ENCODE assay signal across 8 cellular contexts in the genomic region with DNA sequence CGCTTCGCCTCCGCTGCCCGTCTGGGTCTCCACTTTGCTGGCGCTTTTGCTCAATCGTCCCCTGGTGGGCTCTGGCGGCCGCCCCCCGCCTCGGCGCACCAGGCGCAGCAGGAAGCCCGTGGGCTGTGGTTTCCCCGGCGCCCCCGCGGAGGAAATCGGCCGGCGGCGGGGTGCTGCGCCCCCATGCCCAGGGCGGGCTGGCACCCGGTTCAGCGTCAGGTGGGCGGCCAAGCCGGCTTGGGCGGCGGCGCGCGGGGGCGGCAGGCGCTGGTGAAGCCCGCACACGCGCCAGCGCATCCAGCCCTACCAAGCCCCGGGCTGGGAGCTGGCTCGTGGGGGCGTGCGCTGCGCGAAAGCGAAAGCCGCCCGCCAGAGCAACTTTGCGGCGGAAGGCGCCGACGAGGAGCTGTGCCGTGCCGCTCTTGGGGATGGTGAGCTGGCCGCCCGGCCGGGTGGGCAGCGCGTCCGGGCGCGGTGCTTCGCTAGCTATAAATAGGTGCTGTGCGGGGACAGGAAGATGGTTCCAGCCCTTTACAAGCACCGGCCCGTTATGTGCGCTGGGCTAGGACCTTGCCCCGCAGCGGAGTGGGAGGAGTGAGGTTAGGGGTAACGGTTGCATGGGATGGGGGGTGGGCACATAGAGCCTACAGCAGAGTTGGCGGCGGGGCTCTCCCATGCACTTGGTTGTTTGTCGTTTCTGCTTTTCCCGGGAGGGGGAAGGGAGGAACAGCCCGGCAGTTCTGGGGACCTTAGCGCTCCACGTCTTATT. TPM values are rescaled to one million over a fixed set of nuclear protein-coding genes. Genes with fewer than 3 reads are reported as not detected.
DNase-seq lines count a peak whose midpoint lies in the region; ATAC-seq, FAIRE-seq and TF ChIP-seq lines count a peak whose summit lies in the region.

No MANE protein-coding gene starts in this region.

- peaks cover 11% of the 10 kb centered on the region for H3K36me3 ChIP-seq in CD4-positive, alpha-beta memory T cell (ENCODE audit: insufficient read depth, low read length)
- no peaks in the 10 kb centered on the region for H3K36me3 ChIP-seq in MM.1S (replicated peaks; ENCODE audit: insufficient read depth, low read length)
- H3K36me3 ChIP-seq in H1 (ENCODE audit: control insufficient read depth in 2 of 4, insufficient read depth in 4 of 4, low read length in 3 of 4): no peaks in the 10 kb centered on the region
- no peaks in the 10 kb centered on the region for H3K36me3 ChIP-seq in muscle layer of duodenum (ENCODE audit: control insufficient read depth in 1 of 2, insufficient read depth in 2 of 2, low read length in 2 of 2)

- peaks cover 10% of the 10 kb centered on the region for H3K23me2 ChIP-seq in H1 (ENCODE audit: low read depth, low read length)

- peaks cover 67% of the 10 kb centered on the region for H3K4me1 ChIP-seq in CD4-positive, alpha-beta memory T cell (ENCODE audit: insufficient read depth, low read length)
- H3K4me1 ChIP-seq in MM.1S (ENCODE audit: low read length) (peaks cover 35% of the 10 kb centered on the region), H1 (replicated peaks in 1 of 4; ENCODE audit: control insufficient read depth in 3 of 4, insufficient read depth in 4 of 4, low read length in 3 of 4) (peaks cover 0 to 22% (median 11%) of the 10 kb centered on the region in 4 experiments; a peak in 6 of 7 replicates), muscle layer of duodenum (ENCODE audit: control insufficient read depth in 1 of 2, insufficient read depth in 2 of 2, low read length in 2 of 2) (peaks cover 4 to 56% of the 10 kb centered on the region in 2 donors)

- H3K14ac ChIP-seq in H1 (ENCODE audit: insufficient read length): no peak overlapping the region

- no peaks in the 10 kb centered on the region for H3K27me3 ChIP-seq in CD4-positive, alpha-beta memory T cell (ENCODE audit: insufficient read depth, low read length)
- H3K27me3 ChIP-seq in MM.1S (replicated peaks; ENCODE audit: insufficient read depth, low read length): no peaks in the 10 kb centered on the region
- H3K27me3 ChIP-seq in H1 (replicated peaks in 1 of 4; ENCODE audit: control insufficient read depth in 3 of 4, extremely low read depth in 1 of 4, insufficient read depth in 3 of 4, low read length in 3 of 4): peaks cover 0 to 6% (median 1%) of the 10 kb centered on the region in 4 experiments; a peak in 3 of 7 replicates
- H3K27me3 ChIP-seq in muscle layer of duodenum (ENCODE audit: low read depth, low read length): no peaks in the 10 kb centered on the region

- peak overlapping the region; percentile 92 to 96 for H3K4me3 ChIP-seq in CD4-positive, alpha-beta memory T cell (ENCODE audit: low read length in 2 of 2)
- H3K4me3 ChIP-seq in MM.1S (ENCODE audit: low read length) (peak overlapping the region; percentile 96), H1 (ENCODE audit: extremely low read depth in 1 of 4, insufficient read depth in 2 of 4, low read depth in 3 of 4, low read length in 4 of 4) (peak overlapping the region; percentile 23 to 62 (median 52)), muscle layer of duodenum (ENCODE audit: low read depth in 1 of 2, low read length in 2 of 2) (peak overlapping the region; percentile 76 to 81)

- H3K18ac ChIP-seq in H1 (ENCODE audit: extremely low read depth, low read length): no peak overlapping the region

- H3K9me2 ChIP-seq in MM.1S (replicated peaks; ENCODE audit: insufficient read depth, low read length): no peaks in the 10 kb centered on the region

- TF ChIP-seq EP300 in H1 (IDR thresholded peaks at IDR 0.05; ENCODE audit: borderline replicate concordance in 1 of 2, low read depth in 2 of 2, low read length in 2 of 2): no peak

- intact Hi-C loops in CD4-positive, alpha-beta memory T cell (cut with micrococcal nuclease): loop anchor here (2.0 to 10.0 kb wide), 5 partner anchors 16 to 242 kb away; no protein-coding TSS in a partner anchor

- H3K9me3 ChIP-seq in CD4-positive, alpha-beta memory T cell (ENCODE audit: control insufficient read depth in 1 of 2, low read length in 2 of 2): no peaks in the 10 kb centered on the region
- H3K9me3 ChIP-seq in MM.1S (replicated peaks; ENCODE audit: insufficient read depth, low read length) (no peaks in the 10 kb centered on the region), H1 (ENCODE audit: insufficient read depth in 2 of 2, low read depth in 1 of 2, low read length in 1 of 2) (no peaks in the 10 kb centered on the region), muscle layer of duodenum (ENCODE audit: control insufficient read depth in 1 of 2, low read length in 2 of 2) (no peaks in the 10 kb centered on the region)

- H2BK120ac ChIP-seq in H1 (replicated peaks; ENCODE audit: low read depth, low read length): no peak overlapping the region

- H3K4me2 ChIP-seq in MM.1S (ENCODE audit: low read depth, low read length): peak overlapping the region; percentile 98
- peak overlapping the region; percentile 75 to 96 for H3K4me2 ChIP-seq in H1 (ENCODE audit: insufficient read depth in 1 of 2, low read depth in 2 of 2, low read length in 2 of 2)

- H3K4me3 Mint-ChIP-seq in CD4-positive, alpha-beta memory T cell: peak overlapping the region; percentile 92 to 99 (median 94)
- H3K4me3 Mint-ChIP-seq in activated CD8-positive, alpha-beta T cell treated with anti-CD3 and anti-CD28 coated beads, Interleukin-2, amount 10 ng/mL, durations not matched to agents 7 days and 5 days: peak overlapping the region; percentile 94

- TF ChIP-seq CTCF in MM.1S (IDR thresholded peaks at IDR 0.05; ENCODE audit: low read length): no peak
- TF ChIP-seq CTCF in H1 (IDR thresholded peaks at IDR 0.05; ENCODE audit: control extremely low read depth in 1 of 3, insufficient read depth in 1 of 3, low read depth in 1 of 3, low read length in 3 of 3): 0 out of 4 replicates have a peak, but pooled peaks of 1 of the 3 experiments have one; percentile 2

- 4% methylated on average over 37 of the region's 77 CpGs; no CpG with 5 or more reads in 1 of the 2 experiments for WGBS in H1 (ENCODE audit: extremely low coverage in 1 of 2, insufficient coverage in 1 of 2, insufficient read length in 1 of 2, insufficient replicate concordance in 2 of 2, low coverage in 1 of 2, low lambda C conversion rate in 2 of 2, missing lambda C conversion rate in 1 of 2), 2 experiments

- no peak for TF ChIP-seq RAD21 in H1 (IDR thresholded peaks at IDR 0.05 in 1 of 2, conservative IDR thresholded peaks at IDR 0.05 in 1 of 2; ENCODE audit: low read depth in 2 of 2, low read length in 2 of 2)

- H4K20me1 ChIP-seq in MM.1S (ENCODE audit: insufficient read depth, low read length) (no peaks in the 10 kb centered on the region), H1 (replicated peaks in 1 of 2; ENCODE audit: control insufficient read depth in 1 of 2, insufficient read depth in 2 of 2, low read length in 2 of 2) (peaks cover 5 to 7% of the 10 kb centered on the region in 2 experiments)

- FAIRE-seq in H1 (lab: Jason Lieb, UNC): no peak

- peaks cover 38 to 90% (median 69%) of the 10 kb centered on the region in 4 donors for H3K4me1 Mint-ChIP-seq in CD4-positive, alpha-beta memory T cell
- H3K4me1 Mint-ChIP-seq in activated CD8-positive, alpha-beta T cell treated with anti-CD3 and anti-CD28 coated beads, Interleukin-2, amount 10 ng/mL, durations not matched to agents 7 days and 5 days (ENCODE audit: low read depth): peaks cover 73% of the 10 kb centered on the region

- H3K4ac ChIP-seq in H1 (replicated peaks; ENCODE audit: insufficient read length, low read depth, low read length): no peak overlapping the region

- peaks cover 26% of the 10 kb centered on the region for H3F3A ChIP-seq in MM.1S (ENCODE audit: insufficient read depth, low read length)

- DNase-seq in CD4-positive, alpha-beta memory T cell: peak; percentile 56 to 68 (median 65)
- DNase-seq in MM.1S (peak; percentile 81), H1 (ENCODE audit: low read depth in 1 of 2, low spot score in 2 of 2) (peak in 1 of 2 experiments; percentile 54), SKM-1 (lab: John Stamatoyannopoulos, UW; ENCODE audit: unreplicated experiment) (no peak)
- peak; percentile 81 for DNase-seq in activated CD8-positive, alpha-beta T cell treated with anti-CD3 and anti-CD28 coated beads, Interleukin-2, amount 10 ng/mL, durations not matched to agents 7 days and 5 days
- peak; percentile 32 to 68 (median 56) for DNase-seq in stimulated activated naive CD4-positive, alpha-beta T cell (lab: John Stamatoyannopoulos, UW)

- no peak overlapping the region for H3K23ac ChIP-seq in H1 (ENCODE audit: insufficient read length)

- POLR2A ChIA-PET in CD4-positive, alpha-beta memory T cell (lab: Charles Lee; ENCODE audit: partially characterized antibody): interaction anchor here (0.8 to 7.4 kb wide), 19 partner anchors 13 to 368 kb away, joined by 3 to 176 read pairs (median 6); a partner anchor contains a TSS
- POLR2A ChIA-PET in activated CD8-positive, alpha-beta T cell treated with anti-CD3 and anti-CD28 coated beads, Interleukin-2, amount 10 ng/mL, durations not matched to agents 7 days and 5 days (lab: Charles Lee): interaction anchor here (1.0 to 3.6 kb wide), 10 partner anchors 8 to 145 kb away, joined by 3 to 30 read pairs (median 6); a partner anchor contains a TSS
- POLR2A ChIA-PET in H1 (lab: Charles Lee; ENCODE audit: partially characterized antibody): interaction anchor here (0.9 to 2.5 kb wide), 5 partner anchors 10 to 298 kb away, joined by 3 to 12 read pairs (median 3); a partner anchor contains a TSS

- H3K9me3 Mint-ChIP-seq in CD4-positive, alpha-beta memory T cell: no peaks in the 10 kb centered on the region
- no peaks in the 10 kb centered on the region for H3K9me3 Mint-ChIP-seq in activated CD8-positive, alpha-beta T cell treated with anti-CD3 and anti-CD28 coated beads, Interleukin-2, amount 10 ng/mL, durations not matched to agents 7 days and 5 days (ENCODE audit: insufficient read depth)

- H2BK20ac ChIP-seq in H1 (ENCODE audit: low read length): no peak overlapping the region

- H3K27ac ChIP-seq in CD4-positive, alpha-beta memory T cell (ENCODE audit: low read depth, low read length): peak overlapping the region; percentile 67
- peak overlapping the region; percentile 64; the same call in 1 of the 2 replicates for H3K27ac ChIP-seq in MM.1S (ENCODE audit: low read length)
- H3K27ac ChIP-seq in H1 (ENCODE audit: low read depth, low read length): no peak overlapping the region
- no peak overlapping the region for H3K27ac ChIP-seq in muscle layer of duodenum (ENCODE audit: low read length)

- H3K9ac ChIP-seq in MM.1S (ENCODE audit: low read length) (peak overlapping the region; percentile 56; the same call in 1 of the 2 replicates), H1 (replicated peaks in 1 of 4; ENCODE audit: extremely low read depth in 1 of 4, low read depth in 3 of 4, low read length in 3 of 4) (peak overlapping the region in 1 of 4 experiments; percentile 40; a peak in 1 of 7 replicates)

- H2AFZ ChIP-seq in MM.1S (ENCODE audit: low read length) (peak overlapping the region; percentile 67), H1 (ENCODE audit: low read length) (no peak overlapping the region)

- no peak for TF ChIP-seq POLR2A in H1 (IDR thresholded peaks at IDR 0.05; ENCODE audit: control extremely low read depth in 1 of 2, low read depth in 2 of 2, low read length in 2 of 2)

- peaks cover 0 to 20% of the 10 kb centered on the region in 2 donors for H3K36me3 Mint-ChIP-seq in CD4-positive, alpha-beta memory T cell
- peaks cover 33% of the 10 kb centered on the region for H3K36me3 Mint-ChIP-seq in activated CD8-positive, alpha-beta T cell treated with anti-CD3 and anti-CD28 coated beads, Interleukin-2, amount 10 ng/mL, durations not matched to agents 7 days and 5 days (ENCODE audit: low read depth)

- H2BK15ac ChIP-seq in H1 (ENCODE audit: low read length): no peak overlapping the region

- peak overlapping the region; percentile 24; the same call in 1 of the 2 replicates for H2BK5ac ChIP-seq in H1 (ENCODE audit: low read depth, low read length)

- no peaks in the 10 kb centered on the region for H3K27me3 Mint-ChIP-seq in CD4-positive, alpha-beta memory T cell
- H3K27me3 Mint-ChIP-seq in activated CD8-positive, alpha-beta T cell treated with anti-CD3 and anti-CD28 coated beads, Interleukin-2, amount 10 ng/mL, durations not matched to agents 7 days and 5 days (ENCODE audit: low read depth): no peaks in the 10 kb centered on the region

- CTCF ChIA-PET in CD4-positive, alpha-beta memory T cell (lab: Charles Lee; ENCODE audit: partially characterized antibody): interaction anchor here (0.9 to 9.1 kb wide), 17 partner anchors 10 to 263 kb away, joined by 3 to 181 read pairs (median 4); no protein-coding TSS in a partner anchor
- CTCF ChIA-PET in activated CD8-positive, alpha-beta T cell treated with anti-CD3 and anti-CD28 coated beads, Interleukin-2, amount 10 ng/mL, durations not matched to agents 7 days and 5 days (lab: Charles Lee): interaction anchor here (0.7 to 6.6 kb wide), 29 partner anchors 9 to 299 kb away, joined by 3 to 132 read pairs (median 8); a partner anchor contains a TSS
- CTCF ChIA-PET in H1 (lab: Charles Lee; ENCODE audit: partially characterized antibody): interaction anchor here (0.9 to 10.9 kb wide), 25 partner anchors 10 to 148 kb away, joined by 3 to 301 read pairs (median 5); a partner anchor contains a TSS

- H3K56ac ChIP-seq in H1 (replicated peaks; ENCODE audit: insufficient read length, low read depth, low read length): peak overlapping the region; percentile 17

- H3K79me1 ChIP-seq in H1 (ENCODE audit: low read depth, low read length): no peaks in the 10 kb centered on the region

- H2AK5ac ChIP-seq in H1 (ENCODE audit: low read depth, low read length): no peak overlapping the region

- no peak overlapping the region for H4K91ac ChIP-seq in H1 (replicated peaks; ENCODE audit: insufficient read length, low read length)

- H3K79me2 ChIP-seq in MM.1S (ENCODE audit: low read length) (peaks cover 50% of the 10 kb centered on the region), H1 (ENCODE audit: control insufficient read depth in 1 of 2, insufficient read depth in 2 of 2, low read length in 2 of 2) (no peaks in the 10 kb centered on the region)

- H2BK12ac ChIP-seq in H1 (ENCODE audit: low read depth, low read length): no peak overlapping the region

- peak; percentile 31 for ATAC-seq in GM21447 (IDR thresholded peaks at IDR 0.05; ENCODE audit: unreplicated experiment)
- ATAC-seq in activated CD8-positive, alpha-beta T cell treated with anti-CD3 and anti-CD28 coated beads, Interleukin-2, amount 10 ng/mL, durations not matched to agents 7 days and 5 days: peak; percentile 68

- H4K5ac ChIP-seq in H1 (ENCODE audit: insufficient read length, low read depth, low read length): no peak overlapping the region

- peak overlapping the region; percentile 90 to 98 (median 93) for H3K27ac Mint-ChIP-seq in CD4-positive, alpha-beta memory T cell
- H3K27ac Mint-ChIP-seq in activated CD8-positive, alpha-beta T cell treated with anti-CD3 and anti-CD28 coated beads, Interleukin-2, amount 10 ng/mL, durations not matched to agents 7 days and 5 days: peak overlapping the region; percentile 95

- H4K8ac ChIP-seq in H1 (ENCODE audit: extremely low read depth, insufficient read depth, low read length): peak overlapping the region; percentile 93

RNA-seq across cellular contexts. Expression of a gene that starts 25.0 kb away (rescaled TPM):
- under 1 TPM; 0.44 to 0.52 TPM for total RNA-seq in CD4-positive, alpha-beta memory T cell
- under 1 TPM in 1 of 2 donors, not detected in 1; 0.05 TPM for polyA plus RNA-seq in CD4-positive, alpha-beta memory T cell
- total RNA-seq in activated CD8-positive, alpha-beta T cell treated with anti-CD3 and anti-CD28 coated beads, Interleukin-2, amount 10 ng/mL, durations not matched to agents 7 days and 5 days: 1 to 10 TPM; 1.3 to 1.9 TPM
- total RNA-seq in H1 (2021; fragmentation: NEBNext Ultra II Directional; extraction: Animal tissue kit (Norgen Biotek cat#: 25700)): 1.5 and 2.0 TPM in 2 replicates
- polyA plus RNA-seq in H1 (2011; rRNA removed): 4.8 and 5.5 TPM in 2 replicates
- polyA plus RNA-seq in H1 (2011; cell fraction: cytosol; rRNA removed): 1.8 TPM
- 7.8 TPM for polyA plus RNA-seq in H1 (2011; cell fraction: nucleus; rRNA removed)
- 1.5 to 3.7 TPM (median 2.7 TPM) in 4 replicates for polyA plus RNA-seq in H1 (2012, experiment 1 of 2)
- 1.7 TPM for polyA plus RNA-seq in H1 (2012, experiment 2 of 2)
- polyA plus RNA-seq in H1 (2013, experiment 1 of 2): 4.0 TPM
- polyA plus RNA-seq in H1 (2013, experiment 2 of 2): 3.1 TPM
- polyA minus RNA-seq in H1 (2011; rRNA and poly(A)+ RNA removed): 1.9 and 2.0 TPM in 2 replicates
- polyA minus RNA-seq in H1 (2011; cell fraction: cytosol; rRNA and poly(A)+ RNA removed): 1.4 TPM
- 2.1 TPM for polyA minus RNA-seq in H1 (2011; cell fraction: nucleus; rRNA and poly(A)+ RNA removed)

Comparison
In these comparisons a context has a peak if more than half of its experiments do, and no peak if none do; other contexts are left out.
1. H3K27ac ChIP-seq: peak in CD4-positive, alpha-beta memory T cell (single experiment) and MM.1S (single experiment); none in H1 (single experiment) and muscle layer of duodenum (single experiment).
2. Peak in every context shown above with its lines, with median percentiles within 50 percentile points of each other: H3K4me3 ChIP-seq.